In the genomic region with DNA sequence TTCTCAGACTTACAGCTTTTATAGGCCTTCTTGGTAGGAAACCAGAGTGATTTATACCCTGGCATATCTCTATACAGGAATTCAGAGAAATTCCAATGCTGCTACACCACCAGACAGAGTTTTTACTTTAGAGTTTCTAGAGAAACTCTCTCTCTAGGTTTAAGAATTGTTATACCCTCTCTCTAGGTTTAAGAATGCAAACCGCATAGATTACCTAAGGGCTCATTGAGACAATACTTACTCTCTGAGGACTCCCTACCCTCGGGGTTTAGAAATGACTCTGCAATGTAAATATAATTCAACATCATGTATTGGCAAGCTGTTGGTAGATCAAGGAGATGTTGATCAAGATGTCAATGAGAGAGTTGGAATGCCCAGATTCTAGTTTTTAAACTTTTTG, we compare ENCODE assay signal across 2 cellular contexts.
TF ChIP-seq lines count a peak whose summit lies in the region.

No MANE protein-coding gene starts in this region.

TF ChIP-seq in GM23338, 12 proteins besides CTCF, POLR2A, EP300 and RAD21 (continues in another document):
- TF ChIP-seq, protein P1, sequence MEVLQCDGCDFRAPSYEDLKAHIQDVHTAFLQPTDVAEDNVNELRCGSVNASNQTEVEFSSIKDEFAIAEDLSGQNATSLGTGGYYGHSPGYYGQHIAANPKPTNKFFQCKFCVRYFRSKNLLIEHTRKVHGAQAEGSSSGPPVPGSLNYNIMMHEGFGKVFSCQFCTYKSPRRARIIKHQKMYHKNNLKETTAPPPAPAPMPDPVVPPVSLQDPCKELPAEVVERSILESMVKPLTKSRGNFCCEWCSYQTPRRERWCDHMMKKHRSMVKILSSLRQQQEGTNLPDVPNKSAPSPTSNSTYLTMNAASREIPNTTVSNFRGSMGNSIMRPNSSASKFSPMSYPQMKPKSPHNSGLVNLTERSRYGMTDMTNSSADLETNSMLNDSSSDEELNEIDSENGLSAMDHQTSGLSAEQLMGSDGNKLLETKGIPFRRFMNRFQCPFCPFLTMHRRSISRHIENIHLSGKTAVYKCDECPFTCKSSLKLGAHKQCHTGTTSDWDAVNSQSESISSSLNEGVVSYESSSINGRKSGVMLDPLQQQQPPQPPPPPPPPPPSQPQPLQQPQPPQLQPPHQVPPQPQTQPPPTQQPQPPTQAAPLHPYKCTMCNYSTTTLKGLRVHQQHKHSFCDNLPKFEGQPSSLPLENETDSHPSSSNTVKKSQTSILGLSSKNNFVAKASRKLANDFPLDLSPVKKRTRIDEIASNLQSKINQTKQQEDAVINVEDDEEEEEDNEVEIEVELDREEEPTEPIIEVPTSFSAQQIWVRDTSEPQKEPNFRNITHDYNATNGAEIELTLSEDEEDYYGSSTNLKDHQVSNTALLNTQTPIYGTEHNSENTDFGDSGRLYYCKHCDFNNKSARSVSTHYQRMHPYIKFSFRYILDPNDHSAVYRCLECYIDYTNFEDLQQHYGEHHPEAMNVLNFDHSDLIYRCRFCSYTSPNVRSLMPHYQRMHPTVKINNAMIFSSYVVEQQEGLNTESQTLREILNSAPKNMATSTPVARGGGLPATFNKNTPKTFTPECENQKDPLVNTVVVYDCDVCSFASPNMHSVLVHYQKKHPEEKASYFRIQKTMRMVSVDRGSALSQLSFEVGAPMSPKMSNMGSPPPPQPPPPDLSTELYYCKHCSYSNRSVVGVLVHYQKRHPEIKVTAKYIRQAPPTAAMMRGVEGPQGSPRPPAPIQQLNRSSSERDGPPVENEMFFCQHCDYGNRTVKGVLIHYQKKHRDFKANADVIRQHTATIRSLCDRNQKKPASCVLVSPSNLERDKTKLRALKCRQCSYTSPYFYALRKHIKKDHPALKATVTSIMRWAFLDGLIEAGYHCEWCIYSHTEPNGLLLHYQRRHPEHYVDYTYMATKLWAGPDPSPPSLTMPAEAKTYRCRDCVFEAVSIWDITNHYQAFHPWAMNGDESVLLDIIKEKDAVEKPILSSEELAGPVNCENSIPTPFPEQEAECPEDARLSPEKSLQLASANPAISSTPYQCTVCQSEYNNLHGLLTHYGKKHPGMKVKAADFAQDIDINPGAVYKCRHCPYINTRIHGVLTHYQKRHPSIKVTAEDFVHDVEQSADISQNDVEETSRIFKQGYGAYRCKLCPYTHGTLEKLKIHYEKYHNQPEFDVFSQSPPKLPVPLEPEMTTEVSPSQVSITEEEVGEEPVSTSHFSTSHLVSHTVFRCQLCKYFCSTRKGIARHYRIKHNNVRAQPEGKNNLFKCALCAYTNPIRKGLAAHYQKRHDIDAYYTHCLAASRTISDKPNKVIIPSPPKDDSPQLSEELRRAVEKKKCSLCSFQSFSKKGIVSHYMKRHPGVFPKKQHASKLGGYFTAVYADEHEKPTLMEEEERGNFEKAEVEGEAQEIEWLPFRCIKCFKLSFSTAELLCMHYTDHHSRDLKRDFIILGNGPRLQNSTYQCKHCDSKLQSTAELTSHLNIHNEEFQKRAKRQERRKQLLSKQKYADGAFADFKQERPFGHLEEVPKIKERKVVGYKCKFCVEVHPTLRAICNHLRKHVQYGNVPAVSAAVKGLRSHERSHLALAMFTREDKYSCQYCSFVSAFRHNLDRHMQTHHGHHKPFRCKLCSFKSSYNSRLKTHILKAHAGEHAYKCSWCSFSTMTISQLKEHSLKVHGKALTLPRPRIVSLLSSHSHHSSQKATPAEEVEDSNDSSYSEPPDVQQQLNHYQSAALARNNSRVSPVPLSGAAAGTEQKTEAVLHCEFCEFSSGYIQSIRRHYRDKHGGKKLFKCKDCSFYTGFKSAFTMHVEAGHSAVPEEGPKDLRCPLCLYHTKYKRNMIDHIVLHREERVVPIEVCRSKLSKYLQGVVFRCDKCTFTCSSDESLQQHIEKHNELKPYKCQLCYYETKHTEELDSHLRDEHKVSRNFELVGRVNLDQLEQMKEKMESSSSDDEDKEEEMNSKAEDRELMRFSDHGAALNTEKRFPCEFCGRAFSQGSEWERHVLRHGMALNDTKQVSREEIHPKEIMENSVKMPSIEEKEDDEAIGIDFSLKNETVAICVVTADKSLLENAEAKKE (CRISPR knock-in tag; IDR thresholded peaks at IDR 0.05) = no peak
- TF ChIP-seq EZH2 (IDR thresholded peaks at IDR 0.05; ENCODE audit: low read depth, unreplicated experiment) = no peak
- no peak for TF ChIP-seq STAT1 (IDR thresholded peaks at IDR 0.05; ENCODE audit: unreplicated experiment)
- TF ChIP-seq ZNF114 (CRISPR knock-in tag; IDR thresholded peaks at IDR 0.05) = no peak
- no peak for TF ChIP-seq REST (IDR thresholded peaks at IDR 0.05; ENCODE audit: unreplicated experiment)
- no peak for TF ChIP-seq NANOG (IDR thresholded peaks at IDR 0.05; ENCODE audit: borderline replicate concordance)
- no peak for TF ChIP-seq ZNF331 (CRISPR knock-in tag; IDR thresholded peaks at IDR 0.05; ENCODE audit: low read depth)
- TF ChIP-seq, protein P2, sequence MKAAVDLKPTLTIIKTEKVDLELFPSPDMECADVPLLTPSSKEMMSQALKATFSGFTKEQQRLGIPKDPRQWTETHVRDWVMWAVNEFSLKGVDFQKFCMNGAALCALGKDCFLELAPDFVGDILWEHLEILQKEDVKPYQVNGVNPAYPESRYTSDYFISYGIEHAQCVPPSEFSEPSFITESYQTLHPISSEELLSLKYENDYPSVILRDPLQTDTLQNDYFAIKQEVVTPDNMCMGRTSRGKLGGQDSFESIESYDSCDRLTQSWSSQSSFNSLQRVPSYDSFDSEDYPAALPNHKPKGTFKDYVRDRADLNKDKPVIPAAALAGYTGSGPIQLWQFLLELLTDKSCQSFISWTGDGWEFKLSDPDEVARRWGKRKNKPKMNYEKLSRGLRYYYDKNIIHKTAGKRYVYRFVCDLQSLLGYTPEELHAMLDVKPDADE (IDR thresholded peaks at IDR 0.05) = no peak
- no peak for TF ChIP-seq POLR2AphosphoS5 (IDR thresholded peaks at IDR 0.05; ENCODE audit: low read depth)
- no peak for TF ChIP-seq CREB1 (CRISPR knock-in tag; IDR thresholded peaks at IDR 0.05; ENCODE audit: low read depth)

TF ChIP-seq in H1, 55 proteins besides CTCF, POLR2A, EP300 and RAD21 (continued from another document):
- TF ChIP-seq ASH2L (IDR thresholded peaks at IDR 0.05; ENCODE audit: low read length) = no peak
